In genomic region chr3:161104561-161105551, GRCh38 we compare ENCODE assay signal across 8 cellular contexts. TPM values are rescaled to one million over a fixed set of nuclear protein-coding genes. Genes with fewer than 3 reads are reported as not detected.
DNase-seq lines count a peak whose midpoint lies in the region; TF ChIP-seq lines count a peak whose summit lies in the region.

A gene with protein sequence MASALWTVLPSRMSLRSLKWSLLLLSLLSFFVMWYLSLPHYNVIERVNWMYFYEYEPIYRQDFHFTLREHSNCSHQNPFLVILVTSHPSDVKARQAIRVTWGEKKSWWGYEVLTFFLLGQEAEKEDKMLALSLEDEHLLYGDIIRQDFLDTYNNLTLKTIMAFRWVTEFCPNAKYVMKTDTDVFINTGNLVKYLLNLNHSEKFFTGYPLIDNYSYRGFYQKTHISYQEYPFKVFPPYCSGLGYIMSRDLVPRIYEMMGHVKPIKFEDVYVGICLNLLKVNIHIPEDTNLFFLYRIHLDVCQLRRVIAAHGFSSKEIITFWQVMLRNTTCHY (minus strand): TSS chr3:161105349. CDS start chr3:161086754, 18,595 bp downstream.

- H3K27ac ChIP-seq in H9 (ENCODE audit: insufficient read length, low read depth, low read length) = no peak within 1 kb of the TSS

- H3K27me3 ChIP-seq in H9 (ENCODE audit: insufficient read depth, low read length) = peaks cover 3% of the 10 kb centered on the region; the same call in 1 of the 2 replicates

- H2AFZ ChIP-seq in H9 (ENCODE audit: low read length) = peak within 1 kb of the TSS; percentile 76

- H2BK15ac ChIP-seq in H9 (ENCODE audit: low read depth, low read length) = no peak within 1 kb of the TSS

- peak within 1 kb of the TSS; percentile 8 for H3K9ac ChIP-seq in H9 (ENCODE audit: extremely low read depth, insufficient read length, low read length)

- H3K14ac ChIP-seq in H9 (ENCODE audit: insufficient read depth, low read length) = peak within 1 kb of the TSS; percentile 82; the same call in 1 of the 2 replicates

- H4K20me1 ChIP-seq in H9 (ENCODE audit: control insufficient read depth, insufficient read depth, insufficient read length) = no peaks in the 10 kb centered on the region

- H3K36me3 Mint-ChIP-seq in H9 (ENCODE audit: insufficient read depth in 1 of 3, low read depth in 3 of 3) = peaks cover 0 to 15% (median 3%) of the 10 kb centered on the region in 3 experiments; a peak in 5 of 7 replicates

- H3K27me3 Mint-ChIP-seq in H9 (ENCODE audit: low read depth) = peaks cover 25% of the 10 kb centered on the region

- H2BK120ac ChIP-seq in H9 (ENCODE audit: low read depth, low read length, poor library complexity, severe bottlenecking) = no peak within 1 kb of the TSS

- no peak within 1 kb of the TSS for H3T11ph ChIP-seq in H9 (ENCODE audit: low read length)

- no peaks in the 10 kb centered on the region for H3K9me3 ChIP-seq in H9 (ENCODE audit: control insufficient read depth, low read depth, low read length)

- H3K4ac ChIP-seq in H9 (ENCODE audit: low read depth, low read length) = no peak within 1 kb of the TSS

- peaks cover 8% of the 10 kb centered on the region for H3K23me2 ChIP-seq in H9 (ENCODE audit: insufficient read length, low read depth, low read length, poor library complexity, severe bottlenecking)

- TF ChIP-seq CTCF in H9 (conservative IDR thresholded peaks at IDR 0.05) = no peak; the same call in 2 of the 3 replicates

- no peak within 1 kb of the TSS for H2BK20ac ChIP-seq in H9 (ENCODE audit: low read depth, low read length, poor library complexity, severe bottlenecking)

- no peak within 1 kb of the TSS for H3K23ac ChIP-seq in H9 (ENCODE audit: insufficient read length, low read depth, low read length)

- no peak within 1 kb of the TSS for H2BK5ac ChIP-seq in H9 (ENCODE audit: insufficient read length, low read length)

- WGBS in H9 (ENCODE audit: extremely low coverage, insufficient read length, low lambda C conversion rate) = 100% methylated on average over 2 of the region's 97 CpGs

- H4K8ac ChIP-seq in H9 (replicated peaks; ENCODE audit: insufficient read length, low read depth, low read length) = no peak within 1 kb of the TSS

- peak within 1 kb of the TSS; percentile 35 for H3K4me2 ChIP-seq in H9 (ENCODE audit: insufficient read depth, insufficient read length, low read length)

- peaks cover 6 to 15% of the 10 kb centered on the region in 2 experiments for H3K4me1 Mint-ChIP-seq in H9

- H3K9me3 Mint-ChIP-seq in H9 = peaks cover 2 to 7% of the 10 kb centered on the region in 2 experiments; a peak in 2 of 5 replicates

- no peaks in the 10 kb centered on the region for H3K79me1 ChIP-seq in H9 (ENCODE audit: insufficient read depth, low read depth, low read length, poor library complexity, severe bottlenecking)

- H4K5ac ChIP-seq in H9 (ENCODE audit: insufficient read length, low read depth, low read length) = no peak within 1 kb of the TSS

- no peak within 1 kb of the TSS for H4K91ac ChIP-seq in H9 (ENCODE audit: insufficient read length, low read depth, low read length)

- DNase-seq in NCI-H1417 (lab: John Stamatoyannopoulos, UW) = peak; percentile 46 to 98 (median 94)
- no peak for DNase-seq in NCI-H1417 treated with DMSO at 0.1 percent for 48 hours (lab: John Stamatoyannopoulos, UW)
- DNase-seq in H9 = peak; percentile 75
- peak; percentile 83 for DNase-seq in NCI-H1105 (lab: John Stamatoyannopoulos, UW)
- peak; percentile 66 for DNase-seq in activated CD8-positive, alpha-beta memory T cell treated with anti-CD3 and anti-CD28 coated beads, Interleukin-2, amount 50 U/mL, for 48 hours
- peak; percentile 45 for DNase-seq in fibroblast of gingiva (ENCODE audit: low read depth)
- peak; percentile 28 for DNase-seq in myocyte (ENCODE audit: low read depth)
- peak; percentile 40 for DNase-seq in superior temporal gyrus (ENCODE audit: extremely low spot score)

- no peak within 1 kb of the TSS for H2BK12ac ChIP-seq in H9 (ENCODE audit: insufficient read length, low read depth, low read length)

- peak within 1 kb of the TSS in 1 of 3 experiments; percentile 25; a peak in 1 of 7 replicates for H3K27ac Mint-ChIP-seq in H9

- no peak within 1 kb of the TSS for H2AK5ac ChIP-seq in H9 (ENCODE audit: insufficient read length, low read length)

- no peak within 1 kb of the TSS for H3K56ac ChIP-seq in H9 (ENCODE audit: insufficient read length, low read depth, low read length)

- H3K4me1 ChIP-seq in H9 (ENCODE audit: insufficient read depth, low read length) = no peaks in the 10 kb centered on the region

- no peaks in the 10 kb centered on the region for H3K79me2 ChIP-seq in H9 (ENCODE audit: insufficient read depth, low read length)

- peak within 1 kb of the TSS; percentile 73 to 74 for H3K4me3 Mint-ChIP-seq in H9

- peak within 1 kb of the TSS; percentile 66 for H3K18ac ChIP-seq in H9 (ENCODE audit: insufficient read length, low read depth, low read length)

RNA-seq across cellular contexts. Expression of the gene that starts here (rescaled TPM):
- 13.2 and 14.7 TPM in 2 replicates for total RNA-seq in H9 (2021)
- total RNA-seq in myocyte = 0.99 and 2.3 TPM in 2 replicates
- polyA plus RNA-seq in myocyte (2012) = 1.7 TPM
